8 cellular contexts compared by ENCODE assay signal in genomic region chr20:3786665-3787639, GRCh38. TPM values are rescaled to one million over a fixed set of nuclear protein-coding genes. Genes with fewer than 3 reads are reported as not detected.
DNase-seq lines count a peak whose midpoint lies in the region; ATAC-seq, FAIRE-seq and TF ChIP-seq lines count a peak whose summit lies in the region.

Gene CENPB, minus strand, starts transcription at chr20:3786740. Its CDS starts 257 bp downstream, at chr20:3786483.

- FAIRE-seq in D721Med (lab: Jason Lieb, UNC), result no peak

- DNase-seq in D721Med (ENCODE audit: insufficient read length, low spot score) (peak; percentile 61), HuH-7 (ENCODE audit: low spot score) (peak; percentile 98), OCI-LY7 (ENCODE audit: low spot score) (peak; percentile 90), esophagus muscularis mucosa (ENCODE audit: extremely low spot score) (peak; percentile 94)
- DNase-seq in activated T-cell treated with anti-CD3 and anti-CD28 coated beads, Interleukin-2, amount 50 U/mL, for 4 hours, result peak; percentile 89
- DNase-seq in stimulated activated CD8-positive, alpha-beta memory T cell treated with anti-CD3 and anti-CD28 coated beads, Interleukin-7, amount 100 ng/mL, for 4 hours (ENCODE audit: low read depth in 2 of 2), result peak; percentile 60 to 85

- H3K4me1 ChIP-seq in OCI-LY7 (ENCODE audit: insufficient read depth, low read length, poor library complexity, severe bottlenecking) (peaks cover 28% of the 10 kb centered on the region), esophagus muscularis mucosa (peaks cover 32 to 51% (median 47%) of the 10 kb centered on the region in 4 donors), muscle layer of duodenum (ENCODE audit: control insufficient read depth in 1 of 2, insufficient read depth in 2 of 2, low read length in 2 of 2) (peaks cover 11 to 35% of the 10 kb centered on the region in 2 donors)

- H3K9me3 Mint-ChIP-seq in activated T-cell treated with anti-CD3 and anti-CD28 coated beads, Interleukin-2, amount 50 U/mL, for 4 hours, result no peaks in the 10 kb centered on the region

- no peaks in the 10 kb centered on the region for H3K9me3 ChIP-seq in OCI-LY7 (ENCODE audit: low read length)
- no peaks in the 10 kb centered on the region for H3K9me3 ChIP-seq in esophagus muscularis mucosa
- H3K9me3 ChIP-seq in muscle layer of duodenum (ENCODE audit: control insufficient read depth in 1 of 2, low read length in 2 of 2), result no peaks in the 10 kb centered on the region

- POLR2A ChIA-PET in OCI-LY7 (lab: Charles Lee), result interaction anchor here (0.6 to 3.2 kb wide), 5 partner anchors 23 to 1512 kb away, joined by 3 to 16 read pairs (median 3); partner anchors contain the start of gene AP5S1

- no peak for TF ChIP-seq POLR2A in esophagus muscularis mucosa (IDR thresholded peaks at IDR 0.05; ENCODE audit: low read depth)

- WGBS in esophagus muscularis mucosa, result 21% methylated on average over 9 of the region's 71 CpGs

- intact Hi-C loops in OCI-LY7 (cut with micrococcal nuclease; ENCODE audit: unreplicated experiment), result loop anchor here (1.0 to 2.0 kb wide), 5 partner anchors 9 to 298 kb away; partner anchors contain the start of genes AP5S1, CDC25B and PANK2
- intact Hi-C loops in esophagus muscularis mucosa (cut with DNase I), result loop anchor here (2.0 to 5.0 kb wide), 2 partner anchors 34 to 295 kb away; partner anchors contain the start of gene AP5S1

- H4K20me1 ChIP-seq in OCI-LY7 (ENCODE audit: insufficient read depth, low read length), result no peaks in the 10 kb centered on the region; the same call in 1 of the 2 replicates

- H3K4me2 ChIP-seq in OCI-LY7 (ENCODE audit: low read length), result peak within 1 kb of the TSS; percentile 73

- BruUV-seq in OCI-LY7 (replicated peaks; lab: Mats Ljungman, UMichigan), result TSS peak; percentile 73

- no peaks in the 10 kb centered on the region for H3K27me3 Mint-ChIP-seq in activated T-cell treated with anti-CD3 and anti-CD28 coated beads, Interleukin-2, amount 50 U/mL, for 4 hours (ENCODE audit: low read depth)

- peak; percentile 62 for TF ChIP-seq CTCF in D721Med (IDR thresholded peaks at IDR 0.05; ENCODE audit: insufficient read depth, missing control alignments)
- TF ChIP-seq CTCF in OCI-LY7 (conservative IDR thresholded peaks at IDR 0.05; ENCODE audit: low read length), result peak; percentile 80
- peak; percentile 75 to 94 (median 90) for TF ChIP-seq CTCF in esophagus muscularis mucosa (IDR thresholded peaks at IDR 0.05)

- peaks cover 15% of the 10 kb centered on the region; the same call in 1 of the 2 replicates for H3K79me2 ChIP-seq in OCI-LY7 (ENCODE audit: insufficient read depth, low read depth, low read length)

- peak; percentile 77 for ATAC-seq in GM21390 (IDR thresholded peaks at IDR 0.05; ENCODE audit: unreplicated experiment)
- ATAC-seq in activated T-cell treated with anti-CD3 and anti-CD28 coated beads, Interleukin-2, amount 50 U/mL, for 4 hours, result peak; percentile 91 to 95

- H3K4me1 Mint-ChIP-seq in activated T-cell treated with anti-CD3 and anti-CD28 coated beads, Interleukin-2, amount 50 U/mL, for 4 hours (ENCODE audit: low read depth), result peaks cover 33% of the 10 kb centered on the region

- H2AFZ ChIP-seq in OCI-LY7 (ENCODE audit: low read length), result peak within 1 kb of the TSS; percentile 94

- TF ChIP-seq EP300 in esophagus muscularis mucosa (IDR thresholded peaks at IDR 0.05), result no peak

- H3K4me3 ChIP-seq in OCI-LY7 (ENCODE audit: low read depth, low read length, poor library complexity, severe bottlenecking) (peak within 1 kb of the TSS; percentile 71), esophagus muscularis mucosa (peak within 1 kb of the TSS; percentile 68 to 83 (median 73)), muscle layer of duodenum (ENCODE audit: low read depth in 1 of 2, low read length in 2 of 2) (peak within 1 kb of the TSS; percentile 70 to 73)

- peaks cover 6% of the 10 kb centered on the region for H3K36me3 Mint-ChIP-seq in activated T-cell treated with anti-CD3 and anti-CD28 coated beads, Interleukin-2, amount 50 U/mL, for 4 hours (ENCODE audit: insufficient read depth)

- CTCF ChIA-PET in OCI-LY7 (lab: Charles Lee; ENCODE audit: unreplicated experiment), result interaction anchor here (1.7 kb wide), 2 partner anchors 31 to 33 kb away, joined by 4 read pairs; partner anchors contain the start of gene AP5S1

- H3K36me3 ChIP-seq in OCI-LY7 (ENCODE audit: insufficient read depth, low read length) (no peaks in the 10 kb centered on the region; the same call in 1 of the 2 replicates), esophagus muscularis mucosa (peaks cover 0 to 20% (median 11%) of the 10 kb centered on the region in 4 donors), muscle layer of duodenum (ENCODE audit: control insufficient read depth in 1 of 2, insufficient read depth in 2 of 2, low read length in 2 of 2) (no peaks in the 10 kb centered on the region)

- peak within 1 kb of the TSS; percentile 85 for H3K4me3 Mint-ChIP-seq in activated T-cell treated with anti-CD3 and anti-CD28 coated beads, Interleukin-2, amount 50 U/mL, for 4 hours

- H3K9me2 ChIP-seq in OCI-LY7 (ENCODE audit: insufficient read depth, low read length), result no peaks in the 10 kb centered on the region

- no peak within 1 kb of the TSS for H3K27ac ChIP-seq in OCI-LY7 (ENCODE audit: low read depth, low read length, poor library complexity, severe bottlenecking)
- peak within 1 kb of the TSS; percentile 79 to 90 (median 84) for H3K27ac ChIP-seq in esophagus muscularis mucosa (replicated peaks in 1 of 4)
- H3K27ac ChIP-seq in muscle layer of duodenum (ENCODE audit: low read length), result no peak within 1 kb of the TSS

- H3K27me3 ChIP-seq in esophagus muscularis mucosa (no peaks in the 10 kb centered on the region), muscle layer of duodenum (ENCODE audit: low read depth, low read length) (no peaks in the 10 kb centered on the region)

RNA-seq across cellular contexts. Expression of gene CENPB, which starts in this region (rescaled TPM):
- total RNA-seq in OCI-LY7 (2014; rRNA removed; shearing (Covaris generic)), result 32.5 and 39.1 TPM in 2 replicates
- total RNA-seq in OCI-LY7 (2022) (31.2 and 34.8 TPM in 2 replicates), esophagus muscularis mucosa (100 to 1,000 TPM; 131 to 225 (median 199) TPM)
- 10 to 100 TPM; 77.9 to 91.4 (median 89.2) TPM for total RNA-seq in activated T-cell treated with anti-CD3 and anti-CD28 coated beads, Interleukin-2, amount 50 U/mL, for 4 hours

Comparison
In these comparisons a context has a peak if more than half of its experiments do, and no peak if none do; other contexts are left out.
1. H3K27ac ChIP-seq: peak in esophagus muscularis mucosa (4 of 4); none in OCI-LY7 (single experiment) and muscle layer of duodenum (single experiment).
2. Peak in every context shown above with its lines, with median percentiles within 50 percentile points of each other: DNase-seq, CTCF ChIP-seq and H3K4me3 ChIP-seq.